In genomic region chr5:11252523-11252922, GRCh38 we compare ENCODE assay signal across 19 cellular contexts.
DNase-seq lines count a peak whose midpoint lies in the region; ATAC-seq and TF ChIP-seq lines count a peak whose summit lies in the region.
"Had no signal": no experiment of that assay in that cellular context is flagged by ENCODE, and none has a peak within 500 bp of the region (broad histone marks: within the 10 kb centered on the region; RNA-seq: fewer than 3 reads in every experiment).

No MANE protein-coding gene starts in this region.

- H3K27me3 ChIP-seq in mammary epithelial cell (ENCODE audit: insufficient read depth, low read length) (no peaks in the 10 kb centered on the region), RWPE2 (ENCODE audit: insufficient read depth, poor library complexity, severe bottlenecking) (no peaks in the 10 kb centered on the region)

- H3K4me3 ChIP-seq in mammary epithelial cell (replicated peaks in 1 of 3; ENCODE audit: insufficient read depth in 1 of 3, low read depth in 2 of 3, low read length in 3 of 3) (no peak overlapping the region), RWPE2 (ENCODE audit: severe bottlenecking) (no peak overlapping the region)
- H3K4me3 ChIP-seq: A549, GM12878 had no signal

- dilution Hi-C loops in mammary epithelial cell (cut with HindIII; ENCODE audit: low sequenced_read_pairs) = no loop called here

- H3K27me3 Mint-ChIP-seq in MCF 10A (ENCODE audit: insufficient read depth, unreplicated experiment) = no peaks in the 10 kb centered on the region
- no peaks in the 10 kb centered on the region for H3K27me3 Mint-ChIP-seq in mesothelial cell of epicardium (ENCODE audit: low read depth)
- H3K27me3 Mint-ChIP-seq in activated CD4-positive, alpha-beta T cell treated with anti-CD3 and anti-CD28 coated beads for 36 hours = no peaks in the 10 kb centered on the region
- H3K27me3 Mint-ChIP-seq: CD4-positive, alpha-beta T cell had no signal

- H3K27ac ChIP-seq in mammary epithelial cell (ENCODE audit: insufficient read depth, low read depth, low read length) (no peak overlapping the region), RWPE2 (ENCODE audit: poor library complexity, severe bottlenecking) (peak overlapping the region; percentile 30)
- H3K27ac ChIP-seq: 22Rv1, A549, C4-2B had no signal

- DNase-seq in mammary epithelial cell (no peak), MCF 10A (ENCODE audit: unreplicated experiment) (no peak), RWPE2 (ENCODE audit: low spot score) (no peak), mesothelial cell of epicardium (ENCODE audit: low spot score in 2 of 2, unreplicated experiment in 2 of 2) (no peak), NOMO-1 (lab: John Stamatoyannopoulos, UW; ENCODE audit: unreplicated experiment in 2 of 2) (no peak)
- no peak for DNase-seq in activated CD4-positive, alpha-beta T cell treated with anti-CD3 and anti-CD28 coated beads for 36 hours
- DNase-seq: AML-193; CD4-positive, alpha-beta T cell; DMS53; DND-41; EL; GOT3; H7 had no signal

- no peaks in the 10 kb centered on the region for H4K20me1 ChIP-seq in mammary epithelial cell (ENCODE audit: insufficient read depth, low read length)

- H3K4me2 ChIP-seq in mammary epithelial cell (ENCODE audit: insufficient read depth, low read depth, low read length) = no peak overlapping the region
- H3K4me2 ChIP-seq: A549 had no signal

- intact Hi-C loops in mammary epithelial cell (cut with micrococcal nuclease) (loop anchor here (5.0 to 10.0 kb wide), 2 partner anchors 555 to 798 kb away; no protein-coding TSS in a partner anchor), MCF 10A (cut with micrococcal nuclease) (no loop called here)
- intact Hi-C loops in activated CD4-positive, alpha-beta T cell treated with anti-CD3 and anti-CD28 coated beads for 36 hours (cut with DNase I, micrococcal nuclease) = no loop called here

- H3K79me2 ChIP-seq in mammary epithelial cell (ENCODE audit: insufficient read depth, low read length) = no peaks in the 10 kb centered on the region

- CTCF ChIA-PET in mammary epithelial cell (lab: Charles Lee; ENCODE audit: low non-redundant PET) = no interaction called here
- CTCF ChIA-PET in MCF 10A (lab: Yijun Ruan, JAX) = interaction anchor here (0.6 to 1.8 kb wide), 4 partner anchors 14 to 721 kb away, joined by 3 to 9 read pairs (median 4); no protein-coding TSS in a partner anchor
- CTCF ChIA-PET in activated CD4-positive, alpha-beta T cell treated with anti-CD3 and anti-CD28 coated beads for 36 hours (lab: Charles Lee) = no interaction called here

- no peak overlapping the region for H3K27ac Mint-ChIP-seq in MCF 10A (ENCODE audit: low read depth, unreplicated experiment)
- H3K27ac Mint-ChIP-seq in mesothelial cell of epicardium = peak overlapping the region; percentile 87
- no peak overlapping the region for H3K27ac Mint-ChIP-seq in activated CD4-positive, alpha-beta T cell treated with anti-CD3 and anti-CD28 coated beads for 36 hours
- H3K27ac Mint-ChIP-seq: CD4-positive, alpha-beta T cell had no signal

- no peak overlapping the region for H3K9ac ChIP-seq in mammary epithelial cell (ENCODE audit: insufficient read depth, low read length)

- H2AFZ ChIP-seq in mammary epithelial cell (ENCODE audit: low read depth, low read length) = peak overlapping the region; percentile 47

- ATAC-seq in RWPE2 (ENCODE audit: low read depth) (no peak), HG02852 (IDR thresholded peaks at IDR 0.05; ENCODE audit: unreplicated experiment) (no peak)
- ATAC-seq in activated CD4-positive, alpha-beta T cell treated with anti-CD3 and anti-CD28 coated beads for 36 hours = no peak
- ATAC-seq: A549, GM12878, HCT116 had no signal

- no peaks in the 10 kb centered on the region for H3K36me3 Mint-ChIP-seq in MCF 10A (ENCODE audit: insufficient read depth, unreplicated experiment)
- no peaks in the 10 kb centered on the region for H3K36me3 Mint-ChIP-seq in mesothelial cell of epicardium
- H3K36me3 Mint-ChIP-seq in activated CD4-positive, alpha-beta T cell treated with anti-CD3 and anti-CD28 coated beads for 36 hours (ENCODE audit: low read depth) = no peaks in the 10 kb centered on the region

- no TSS peak for BruUV-seq in mammary epithelial cell (replicated peaks; lab: Mats Ljungman, UMichigan)
- no TSS peak for BruUV-seq in MCF 10A (replicated peaks; lab: Mats Ljungman, UMichigan)

- peaks cover 10% of the 10 kb centered on the region for H3K4me1 ChIP-seq in mammary epithelial cell (ENCODE audit: insufficient read depth, low read length)
- H3K4me1 ChIP-seq in RWPE2 (ENCODE audit: insufficient read depth, poor library complexity, severe bottlenecking) = peaks cover 30% of the 10 kb centered on the region
- H3K4me1 ChIP-seq: A549 had no signal

- no peaks in the 10 kb centered on the region for H3K9me3 ChIP-seq in mammary epithelial cell (replicated peaks; ENCODE audit: insufficient read depth, low read length)
- no peaks in the 10 kb centered on the region for H3K9me3 ChIP-seq in RWPE2 (ENCODE audit: severe bottlenecking)
- H3K9me3 ChIP-seq: A549 had no signal

- H3K4me1 Mint-ChIP-seq in MCF 10A (ENCODE audit: insufficient read depth, unreplicated experiment) = peaks cover 6% of the 10 kb centered on the region
- H3K4me1 Mint-ChIP-seq in mesothelial cell of epicardium = peaks cover 34% of the 10 kb centered on the region
- no peaks in the 10 kb centered on the region for H3K4me1 Mint-ChIP-seq in activated CD4-positive, alpha-beta T cell treated with anti-CD3 and anti-CD28 coated beads for 36 hours

- H3K4me3 Mint-ChIP-seq in MCF 10A (ENCODE audit: unreplicated experiment) = no peak overlapping the region
- H3K4me3 Mint-ChIP-seq in mesothelial cell of epicardium = no peak overlapping the region
- H3K4me3 Mint-ChIP-seq in activated CD4-positive, alpha-beta T cell treated with anti-CD3 and anti-CD28 coated beads for 36 hours = no peak overlapping the region
- H3K4me3 Mint-ChIP-seq: CD4-positive, alpha-beta T cell had no signal

- H3K9me3 Mint-ChIP-seq in MCF 10A (ENCODE audit: unreplicated experiment) (no peaks in the 10 kb centered on the region), mesothelial cell of epicardium (peaks cover 4% of the 10 kb centered on the region)
- no peaks in the 10 kb centered on the region for H3K9me3 Mint-ChIP-seq in activated CD4-positive, alpha-beta T cell treated with anti-CD3 and anti-CD28 coated beads for 36 hours (ENCODE audit: low read depth)
- H3K9me3 Mint-ChIP-seq: CD4-positive, alpha-beta T cell had no signal

- H3K36me3 ChIP-seq in mammary epithelial cell (ENCODE audit: insufficient read depth, low read length) (no peaks in the 10 kb centered on the region), RWPE2 (ENCODE audit: low read depth) (no peaks in the 10 kb centered on the region)

- in situ Hi-C loops in mammary epithelial cell (cut with MboI; ENCODE audit: low sequenced_read_pairs in 2 of 2) = no loop called here

- no peak for TF ChIP-seq CTCF in mammary epithelial cell (conservative IDR thresholded peaks at IDR 0.05 in 1 of 2, IDR thresholded peaks at IDR 0.05 in 1 of 2; ENCODE audit: extremely low read depth in 1 of 2, insufficient read depth in 1 of 2, low read depth in 1 of 2, low read length in 2 of 2)
- no peak for TF ChIP-seq CTCF in MCF 10A (IDR thresholded peaks at IDR 0.05; ENCODE audit: unreplicated experiment)
- TF ChIP-seq CTCF in RWPE2 (IDR thresholded peaks at IDR 0.05; ENCODE audit: poor library complexity, severe bottlenecking) = no peak
- TF ChIP-seq CTCF in mesothelial cell of epicardium (IDR thresholded peaks at IDR 0.05; ENCODE audit: unreplicated experiment) = no peak

- POLR2A ChIA-PET in MCF 10A (lab: Yijun Ruan, JAX) = interaction anchor here (1.8 kb wide), 1 partner anchor 560 kb away, joined by 5 read pairs; no protein-coding TSS in a partner anchor
- POLR2A ChIA-PET in activated CD4-positive, alpha-beta T cell treated with anti-CD3 and anti-CD28 coated beads for 36 hours (lab: Charles Lee) = no interaction called here
